8 cellular contexts compared by ENCODE assay signal in the genomic region with DNA sequence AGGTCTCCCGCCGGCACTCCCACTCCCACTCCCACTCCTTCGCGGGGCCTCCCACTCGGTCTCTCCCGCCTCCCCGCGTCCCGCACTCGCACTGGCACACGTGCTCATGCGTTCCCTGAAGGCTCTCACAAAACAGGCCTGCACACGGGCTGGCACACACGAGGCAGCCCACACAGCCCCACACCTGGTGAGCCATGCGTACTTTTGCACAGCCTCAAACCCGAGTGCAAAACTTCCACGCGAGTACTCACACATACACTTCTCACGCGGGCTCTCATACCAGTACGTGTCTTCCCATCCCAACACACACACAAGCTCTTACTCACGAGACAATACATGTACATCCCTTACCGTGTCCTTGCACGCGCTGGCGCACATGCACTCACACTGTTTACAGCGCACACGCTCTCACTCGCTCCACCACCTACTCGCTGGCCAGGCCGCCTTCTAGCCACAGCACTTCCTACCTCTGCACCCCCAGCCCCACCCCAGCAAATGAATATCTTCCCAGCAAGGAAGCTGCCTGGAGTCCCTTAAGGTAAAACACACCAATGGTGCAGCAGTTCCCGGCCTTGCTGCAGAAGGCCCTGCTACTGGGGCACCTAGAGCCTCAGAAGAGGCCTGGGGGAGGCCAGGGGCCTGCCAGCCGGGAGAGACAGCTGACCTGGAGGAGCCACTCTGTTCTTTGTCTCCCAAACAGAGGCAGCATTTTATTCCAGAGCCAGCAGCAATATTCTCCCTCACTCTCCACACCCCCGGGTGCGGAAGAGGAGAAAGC. TPM values are rescaled to one million over a fixed set of nuclear protein-coding genes. Genes with fewer than 3 reads are reported as not detected.
DNase-seq lines count a peak whose midpoint lies in the region; ATAC-seq, FAIRE-seq and TF ChIP-seq lines count a peak whose summit lies in the region.

No MANE protein-coding gene starts in this region.

- peaks cover 34% of the 10 kb centered on the region for H4K20me1 ChIP-seq in astrocyte (ENCODE audit: insufficient read depth, low read length)

- POLR2A ChIA-PET in AG04449 (lab: Yijun Ruan, JAX) = interaction anchor here (0.5 to 1.0 kb wide), 3 partner anchors 12 to 46 kb away, joined by 3 read pairs; no protein-coding TSS in a partner anchor
- POLR2A ChIA-PET in HEK293T (lab: Yijun Ruan, JAX) = interaction anchor here (1.4 to 1.5 kb wide), 2 partner anchors 14 to 16 kb away, joined by 3 read pairs; no protein-coding TSS in a partner anchor

- H3K4me2 ChIP-seq in astrocyte (ENCODE audit: low read length) = peak overlapping the region; percentile 95

- peak overlapping the region; percentile 97 for H3K27ac Mint-ChIP-seq in astrocyte (ENCODE audit: unreplicated experiment)

- H3K36me3 Mint-ChIP-seq in astrocyte (ENCODE audit: low read depth, unreplicated experiment) = no peaks in the 10 kb centered on the region

- H3K4me3 Mint-ChIP-seq in astrocyte (ENCODE audit: unreplicated experiment) = peak overlapping the region; percentile 94

- H3K27me3 ChIP-seq in astrocyte (ENCODE audit: insufficient read depth, low read length) = no peaks in the 10 kb centered on the region
- H3K27me3 ChIP-seq in iPS-18a (ENCODE audit: control insufficient read depth, insufficient read depth, low read length) = peaks cover 45% of the 10 kb centered on the region

- TF ChIP-seq CTCF in AG04449 (IDR thresholded peaks at IDR 0.05; ENCODE audit: insufficient read depth, low read length, missing control alignments) = no peak
- TF ChIP-seq CTCF in astrocyte (IDR thresholded peaks at IDR 0.05; ENCODE audit: insufficient read depth, low read depth, low read length) = no peak

- peaks cover 44% of the 10 kb centered on the region for H3K4me1 Mint-ChIP-seq in astrocyte (ENCODE audit: low read depth, unreplicated experiment)

- H3K27ac ChIP-seq in astrocyte (ENCODE audit: low read depth, low read length) = peak overlapping the region; percentile 60
- no peak overlapping the region for H3K27ac ChIP-seq in iPS-18a (ENCODE audit: low read length)

- CTCF ChIA-PET in AG04449 (lab: Yijun Ruan, JAX) = interaction anchor here (1.2 to 3.0 kb wide), 3 partner anchors 9 to 36 kb away, joined by 3 to 12 read pairs (median 4); no protein-coding TSS in a partner anchor
- CTCF ChIA-PET in HEK293T (lab: Yijun Ruan, JAX) = interaction anchor here (0.6 kb wide), 1 partner anchor 9 kb away, joined by 5 read pairs; no protein-coding TSS in a partner anchor

- H3K4me1 ChIP-seq in astrocyte (ENCODE audit: insufficient read depth, low read length) = peaks cover 39% of the 10 kb centered on the region
- H3K4me1 ChIP-seq in iPS-18a (ENCODE audit: control insufficient read depth, low read depth, low read length) = peaks cover 24% of the 10 kb centered on the region

- no peak for FAIRE-seq in astrocyte (lab: Jason Lieb, UNC)

- no peaks in the 10 kb centered on the region for H3K27me3 Mint-ChIP-seq in astrocyte (ENCODE audit: low read depth, unreplicated experiment)

- H3K9ac ChIP-seq in astrocyte (ENCODE audit: low read length) (peak overlapping the region; percentile 96), iPS-18a (ENCODE audit: low read length) (no peak overlapping the region)

- no peak for ATAC-seq in HG03045 (IDR thresholded peaks at IDR 0.05; ENCODE audit: unreplicated experiment)

- H3K4me3 ChIP-seq in AG04449 (ENCODE audit: low read depth, low read length) (peak overlapping the region; percentile 75), astrocyte (ENCODE audit: insufficient read depth, low read depth, low read length) (peak overlapping the region; percentile 86), iPS-18a (ENCODE audit: low read length) (peak overlapping the region; percentile 57), skeletal muscle cell (ENCODE audit: low read depth, low read length) (peak overlapping the region; percentile 80)

- no peak for DNase-seq in AG04449 (ENCODE audit: low read depth, low spot score)
- no peak for DNase-seq in HEK293T (ENCODE audit: extremely low spot score)
- DNase-seq in astrocyte (ENCODE audit: low read depth) = peak; percentile 48
- no peak for DNase-seq in skeletal muscle cell (ENCODE audit: low read depth)
- no peak for DNase-seq in NCI-H2081 (lab: John Stamatoyannopoulos, UW)
- DNase-seq in NCI-H2196 (lab: John Stamatoyannopoulos, UW; ENCODE audit: unreplicated experiment) = no peak

- H3K9me3 ChIP-seq in astrocyte (ENCODE audit: insufficient read depth, low read depth, low read length) = no peaks in the 10 kb centered on the region
- no peaks in the 10 kb centered on the region for H3K9me3 ChIP-seq in iPS-18a (ENCODE audit: control insufficient read depth, low read depth, low read length)

- no peaks in the 10 kb centered on the region for H3K9me3 Mint-ChIP-seq in astrocyte (ENCODE audit: unreplicated experiment)

- peaks cover 42% of the 10 kb centered on the region for H3K79me2 ChIP-seq in astrocyte (ENCODE audit: insufficient read depth, low read length)

- H3K36me3 ChIP-seq in astrocyte (ENCODE audit: insufficient read depth, low read length) (no peaks in the 10 kb centered on the region), iPS-18a (ENCODE audit: control insufficient read depth, low read depth, low read length) (no peaks in the 10 kb centered on the region)

- peak overlapping the region; percentile 80 for H2AFZ ChIP-seq in astrocyte (ENCODE audit: low read depth, low read length)

TF ChIP-seq in HEK293T, 16 proteins besides CTCF, POLR2A, EP300 and RAD21:
- peak; percentile 89 for TF ChIP-seq L3MBTL2 (conservative IDR thresholded peaks at IDR 0.05)
- no peak for TF ChIP-seq ZNF384 (IDR thresholded peaks at IDR 0.05)

RNA-seq across cellular contexts. Expression of gene KIFC3, which starts 0.5 kb away (rescaled TPM):
- total RNA-seq in astrocyte = 80.4 and 96.9 TPM in 2 replicates
